Comparison of ENCODE assay signal across 8 cellular contexts in the genomic region with DNA sequence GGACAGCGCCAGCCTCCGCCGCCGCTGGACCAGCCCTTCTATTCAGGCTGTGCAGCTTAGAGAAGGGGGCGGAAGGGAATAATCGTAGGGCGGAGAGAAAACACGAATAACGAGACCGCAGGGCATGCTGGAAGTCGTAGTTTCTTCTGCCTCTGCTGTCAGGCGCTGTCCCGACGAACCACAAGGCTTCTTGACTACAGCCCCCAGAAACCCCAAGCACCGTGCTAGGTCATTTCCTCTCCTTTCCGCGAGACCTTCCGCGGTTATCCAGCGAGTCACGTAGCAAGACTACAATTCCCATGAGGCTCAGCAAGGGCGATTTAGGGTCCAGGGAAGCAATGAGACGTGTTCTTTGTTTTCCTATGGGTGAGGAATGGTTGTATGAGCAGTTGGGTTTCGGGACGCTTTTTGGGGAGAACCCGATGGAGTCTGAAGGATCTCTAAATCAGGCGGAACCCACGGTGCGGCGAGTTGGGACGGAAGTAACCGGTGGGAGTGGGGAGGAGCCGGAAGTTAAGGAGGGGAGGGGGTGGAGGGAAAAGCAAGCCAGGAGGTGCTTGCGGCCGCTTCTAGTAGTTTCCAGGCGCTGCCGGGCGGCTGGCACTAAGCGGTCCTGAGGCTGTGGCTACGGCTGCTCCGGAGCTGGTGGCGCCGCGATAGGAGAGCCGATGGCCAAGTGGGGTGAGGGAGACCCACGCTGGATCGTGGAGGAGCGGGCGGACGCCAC. TPM values are rescaled to one million over a fixed set of nuclear protein-coding genes. Genes with fewer than 3 reads are reported as not detected.
A peak's percentile ranks its signal among the peaks of the same experiment; 100 is the strongest.
DNase-seq lines count a peak whose midpoint lies in the region; ATAC-seq and TF ChIP-seq lines count a peak whose summit lies in the region.

AHSA1 (plus strand) TSS at position 572 of the 727 bp plus-strand sequence; CDS start at position 669, 97 bp downstream.
VIPAS39 (minus strand) TSS at position 80 of the 727 bp plus-strand sequence. CDS start 3,499 bp downstream, outside the sequence.

- no peaks in the 10 kb centered on the region for H3K9me3 Mint-ChIP-seq in activated CD4-positive, alpha-beta T cell treated with anti-CD3 and anti-CD28 coated beads for 36 hours (ENCODE audit: low read depth)

- H3K27ac Mint-ChIP-seq in activated CD4-positive, alpha-beta T cell treated with anti-CD3 and anti-CD28 coated beads for 36 hours: peak within 1 kb of the TSS; percentile 100

- peak; percentile 88 for ATAC-seq in HG03442 (IDR thresholded peaks at IDR 0.05; ENCODE audit: unreplicated experiment)
- peak; percentile 96 for ATAC-seq in activated CD4-positive, alpha-beta T cell treated with anti-CD3 and anti-CD28 coated beads for 36 hours

- H3K27me3 Mint-ChIP-seq in activated CD4-positive, alpha-beta T cell treated with anti-CD3 and anti-CD28 coated beads for 36 hours: no peaks in the 10 kb centered on the region

- peak; percentile 100 for DNase-seq in Ammon's horn (ENCODE audit: low spot score)
- peak; percentile 80 for DNase-seq in GM19238 (ENCODE audit: insufficient read length, low spot score)
- DNase-seq in NCI-H524 (lab: John Stamatoyannopoulos, UW): peak; percentile 100
- peak; percentile 96 for DNase-seq in activated CD4-positive, alpha-beta T cell treated with anti-CD3 and anti-CD28 coated beads for 36 hours
- DNase-seq in choroid plexus epithelial cell (ENCODE audit: low read depth): peak; percentile 100
- peak; percentile 97 for DNase-seq in kidney glomerular epithelial cell (lab: John Stamatoyannopoulos, UW)
- DNase-seq in stimulated activated CD4-positive, alpha-beta T cell treated with anti-CD3 and anti-CD28 coated beads, Interleukin-1b, Interleukin-23, amount 100 ng/mL, for 1 hour (ENCODE audit: low read depth in 2 of 2): peak; percentile 67 to 76

- peak within 1 kb of the TSS; percentile 88 for H3K4me3 Mint-ChIP-seq in activated CD4-positive, alpha-beta T cell treated with anti-CD3 and anti-CD28 coated beads for 36 hours

- CTCF ChIA-PET in activated CD4-positive, alpha-beta T cell treated with anti-CD3 and anti-CD28 coated beads for 36 hours (lab: Charles Lee): interaction anchor here (0.6 to 3.0 kb wide), 3 partner anchors 18 to 141 kb away, joined by 4 to 13 read pairs (median 9); partner anchors contain the start of genes GSTZ1 and POMT2

- POLR2A ChIA-PET in activated CD4-positive, alpha-beta T cell treated with anti-CD3 and anti-CD28 coated beads for 36 hours (lab: Charles Lee): interaction anchor here (0.6 to 1.1 kb wide), 4 partner anchors 70 to 302 kb away, joined by 3 to 4 read pairs (median 4); partner anchors contain the start of gene GSTZ1

- peaks cover 38% of the 10 kb centered on the region for H3K4me1 Mint-ChIP-seq in activated CD4-positive, alpha-beta T cell treated with anti-CD3 and anti-CD28 coated beads for 36 hours

- intact Hi-C loops in activated CD4-positive, alpha-beta T cell treated with anti-CD3 and anti-CD28 coated beads for 36 hours (cut with DNase I, micrococcal nuclease): loop anchor here (1.0 to 10.0 kb wide), 20 partner anchors 41 to 1305 kb away; partner anchors contain the start of genes ADCK1 (in 2 of the 2), CIPC (in 2 of the 2), GSTZ1 (in 2 of the 2) and SAMD15 (in 2 of the 2)

- H3K36me3 Mint-ChIP-seq in activated CD4-positive, alpha-beta T cell treated with anti-CD3 and anti-CD28 coated beads for 36 hours (ENCODE audit: low read depth): peaks cover 39% of the 10 kb centered on the region

- H3K4me3 ChIP-seq in choroid plexus epithelial cell (ENCODE audit: low read depth, low read length): peak within 1 kb of the TSS; percentile 94

- no peak for TF ChIP-seq CTCF in choroid plexus epithelial cell (conservative IDR thresholded peaks at IDR 0.05; ENCODE audit: low read depth, low read length)

RNA-seq across cellular contexts. Expression of gene AHSA1, which starts in this region (rescaled TPM):
- 100 to 1,000 TPM; 318 to 348 TPM for total RNA-seq in activated CD4-positive, alpha-beta T cell treated with anti-CD3 and anti-CD28 coated beads for 36 hours

RNA-seq across cellular contexts. Expression of gene VIPAS39, which starts in this region (rescaled TPM):
- 10 to 100 TPM; 16.4 to 20.1 TPM for total RNA-seq in activated CD4-positive, alpha-beta T cell treated with anti-CD3 and anti-CD28 coated beads for 36 hours

Comparison
In these comparisons a context has a peak if more than half of its experiments do, and no peak if none do; other contexts are left out.
1. Peak in every context shown above with its lines: DNase-seq, ATAC-seq and H3K4me3 ChIP-seq.